Comparison of ENCODE assay signal across 8 cellular contexts in the genomic region with DNA sequence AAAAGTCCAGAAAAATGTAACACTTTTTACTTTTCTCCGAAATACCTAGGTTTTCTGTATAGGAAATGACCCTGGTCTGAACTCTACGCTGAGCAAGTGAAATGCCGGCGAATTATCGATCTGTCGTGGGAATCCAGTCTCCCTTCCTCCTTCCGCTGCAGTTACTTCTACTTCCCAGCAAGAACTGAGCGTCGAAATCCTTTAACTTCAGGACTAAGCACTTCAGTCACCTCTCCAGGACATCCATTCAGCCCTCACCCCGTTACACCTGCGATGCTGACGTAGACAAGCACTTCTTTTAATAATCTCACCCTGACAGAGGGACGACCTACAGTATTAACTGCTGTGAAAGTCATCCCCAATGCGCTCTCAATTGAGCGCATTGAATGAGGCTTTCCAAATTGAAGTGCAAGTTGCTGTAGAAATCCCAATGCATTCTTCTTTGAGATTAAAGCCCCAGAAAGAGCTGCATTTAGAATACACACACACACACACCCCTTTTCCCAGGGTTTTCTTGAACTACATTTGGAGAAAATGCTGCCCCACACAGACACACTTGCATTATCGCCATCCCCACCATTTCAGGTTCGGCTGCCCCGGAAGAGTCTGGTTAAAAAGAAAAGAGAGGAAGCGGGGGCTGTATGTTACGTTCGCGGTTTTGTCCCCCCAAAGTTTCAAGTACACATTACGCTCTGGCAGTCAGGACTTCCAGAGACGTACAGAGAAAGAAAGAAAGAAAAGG.
DNase-seq lines count a peak whose midpoint lies in the region; ATAC-seq and TF ChIP-seq lines count a peak whose summit lies in the region.

No MANE protein-coding gene starts in this region.

- TF ChIP-seq CTCF in nephron (IDR thresholded peaks at IDR 0.05; ENCODE audit: unreplicated experiment in 3 of 3) = no peak

- H3K4me1 Mint-ChIP-seq in stimulated activated naive CD8-positive, alpha-beta T cell treated with anti-CD3 and anti-CD28 coated beads, Interleukin-15, Interleukin-2, amounts not matched to agents 100 ng/mL and 50 ng/mL, for 24 hours (ENCODE audit: low read depth) = peaks cover 63% of the 10 kb centered on the region
- H3K4me1 Mint-ChIP-seq in nephron = peaks cover 44% of the 10 kb centered on the region

- ATAC-seq in stimulated activated naive CD8-positive, alpha-beta T cell treated with anti-CD3 and anti-CD28 coated beads, Interleukin-15, Interleukin-2, amounts not matched to agents 100 U/mL and 50 U/mL, for 24 hours = no peak
- ATAC-seq in HG02798 (IDR thresholded peaks at IDR 0.05; ENCODE audit: poor library complexity, unreplicated experiment) = peak; percentile 15

- peak overlapping the region; percentile 93 for H3K27ac Mint-ChIP-seq in stimulated activated naive CD8-positive, alpha-beta T cell treated with anti-CD3 and anti-CD28 coated beads, Interleukin-15, Interleukin-2, amounts not matched to agents 100 ng/mL and 50 ng/mL, for 24 hours
- peak overlapping the region; percentile 96 to 100 (median 98) for H3K27ac Mint-ChIP-seq in nephron

- TF ChIP-seq POLR2A in erythroblast (IDR thresholded peaks at IDR 0.05; ENCODE audit: low read length) = peak; percentile 16

- H3K36me3 Mint-ChIP-seq in stimulated activated naive CD8-positive, alpha-beta T cell treated with anti-CD3 and anti-CD28 coated beads, Interleukin-15, Interleukin-2, amounts not matched to agents 100 ng/mL and 50 ng/mL, for 24 hours (ENCODE audit: low read depth) = peaks cover 4% of the 10 kb centered on the region
- peaks cover 4% of the 10 kb centered on the region for H3K36me3 Mint-ChIP-seq in nephron (ENCODE audit: low read depth)

- DNase-seq in stimulated activated naive CD8-positive, alpha-beta T cell treated with anti-CD3 and anti-CD28 coated beads, Interleukin-15, Interleukin-2, amounts not matched to agents 100 U/mL and 50 U/mL, for 24 hours = no peak
- DNase-seq in NCI-H146 treated with DMSO at 0.1 percent for 48 hours (lab: John Stamatoyannopoulos, UW; ENCODE audit: unreplicated experiment) (peak; percentile 29), erythroblast (lab: John Stamatoyannopoulos, UW) (peak; percentile 72 to 75), NCI-H1436 treated with DMSO at 0.1 percent for 48 hours (lab: John Stamatoyannopoulos, UW) (no peak)
- peak; percentile 21 for DNase-seq in activated CD4-positive, alpha-beta T cell treated with anti-CD3 and anti-CD28 coated beads for 48 hours

- H3K4me3 Mint-ChIP-seq in stimulated activated naive CD8-positive, alpha-beta T cell treated with anti-CD3 and anti-CD28 coated beads, Interleukin-15, Interleukin-2, amounts not matched to agents 100 ng/mL and 50 ng/mL, for 24 hours = peak overlapping the region; percentile 95
- peak overlapping the region; percentile 85 to 98 (median 96) for H3K4me3 Mint-ChIP-seq in nephron

- no peaks in the 10 kb centered on the region for H3K9me3 Mint-ChIP-seq in stimulated activated naive CD8-positive, alpha-beta T cell treated with anti-CD3 and anti-CD28 coated beads, Interleukin-15, Interleukin-2, amounts not matched to agents 100 ng/mL and 50 ng/mL, for 24 hours
- H3K9me3 Mint-ChIP-seq in nephron = no peaks in the 10 kb centered on the region

- H3K27me3 Mint-ChIP-seq in stimulated activated naive CD8-positive, alpha-beta T cell treated with anti-CD3 and anti-CD28 coated beads, Interleukin-15, Interleukin-2, amounts not matched to agents 100 ng/mL and 50 ng/mL, for 24 hours = no peaks in the 10 kb centered on the region
- no peaks in the 10 kb centered on the region for H3K27me3 Mint-ChIP-seq in nephron (ENCODE audit: low read depth)

Comparison
In these comparisons a context has a peak if more than half of its experiments do, and no peak if none do; other contexts are left out.
1. DNase-seq: peak in NCI-H146 treated with DMSO at 0.1 percent for 48 hours (single experiment), activated CD4-positive, alpha-beta T cell treated with anti-CD3 and anti-CD28 coated beads for 48 hours (single experiment) and erythroblast (2 of 2); none in stimulated activated naive CD8-positive, alpha-beta T cell treated with anti-CD3 and anti-CD28 coated beads, Interleukin-15, Interleukin-2, amounts not matched to agents 100 U/mL and 50 U/mL, for 24 hours (single experiment) and NCI-H1436 treated with DMSO at 0.1 percent for 48 hours (single experiment).